ENCODE assay signal across 15 cellular contexts in the genomic region with DNA sequence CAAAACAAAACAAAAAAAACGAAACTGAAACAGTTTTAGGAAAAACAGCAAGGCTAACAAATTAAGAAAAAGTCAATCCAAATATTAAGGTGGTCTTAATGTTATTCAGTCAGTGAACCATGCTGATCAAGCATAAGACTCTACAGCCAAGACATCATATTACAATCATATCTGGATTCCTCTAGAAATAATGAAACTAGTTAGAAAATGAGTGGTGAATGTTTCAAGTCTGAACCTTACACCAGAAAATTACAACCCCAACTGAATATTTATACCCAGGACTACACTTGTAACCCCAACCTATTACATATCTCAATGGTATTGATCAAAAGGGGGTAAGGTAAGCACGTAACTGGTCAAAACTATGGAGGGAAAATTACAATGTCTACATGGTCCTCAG. TPM values are rescaled to one million over a fixed set of nuclear protein-coding genes. Genes with fewer than 3 reads are reported as not detected.
A peak's percentile ranks its signal among the peaks of the same experiment; 100 is the strongest.
DNase-seq lines count a peak whose midpoint lies in the region; ATAC-seq and TF ChIP-seq lines count a peak whose summit lies in the region.
"Had no signal": no experiment of that assay in that cellular context is flagged by ENCODE, and none has a peak within 500 bp of the region (broad histone marks: within the 10 kb centered on the region; RNA-seq: fewer than 3 reads in every experiment).

No MANE protein-coding gene starts in this region.

- peak overlapping the region; percentile 80 for H3K27ac Mint-ChIP-seq in activated CD4-positive, alpha-beta T cell treated with anti-CD3 and anti-CD28 coated beads for 36 hours
- H3K27ac Mint-ChIP-seq in activated naive CD8-positive, alpha-beta T cell treated with anti-CD3 and anti-CD28 coated beads for 36 hours: peak overlapping the region; percentile 82

- H2BK120ac ChIP-seq in mesenchymal stem cell (ENCODE audit: low read depth, low read length): no peak overlapping the region

- ATAC-seq in activated CD4-positive, alpha-beta T cell treated with anti-CD3 and anti-CD28 coated beads for 36 hours: peak; percentile 77
- ATAC-seq: left colon, SK-N-SH treated with all-trans-retinoic acid at 6 μM for 48 hours had no signal

- no peak for DNase-seq in activated CD4-positive, alpha-beta T cell treated with anti-CD3 and anti-CD28 coated beads for 36 hours
- no peak for DNase-seq in activated CD4-positive, alpha-beta T cell treated with anti-CD3 and anti-CD28 coated beads, Interleukin-2, amount 50 U/mL, for 48 hours
- peak; percentile 13 for DNase-seq in GM20000 (ENCODE audit: low spot score)
- no peak for DNase-seq in activated naive CD8-positive, alpha-beta T cell treated with anti-CD3 and anti-CD28 coated beads for 36 hours
- no peak for DNase-seq in mesenchymal stem cell
- DNase-seq in NCI-H510A treated with DMSO at 0.1 percent for 48 hours (lab: John Stamatoyannopoulos, UW): no peak
- DNase-seq in NCI-H1694 treated with DMSO at 0.1 percent for 48 hours (lab: John Stamatoyannopoulos, UW): no peak
- DNase-seq in SHP77 treated with DMSO at 0.1 percent for 48 hours (lab: John Stamatoyannopoulos, UW): no peak
- DNase-seq: 8988T; activated effector memory CD4-positive, alpha-beta T cell treated with anti-CD3 and anti-CD28 coated beads, Interleukin-2, amount 50 U/mL, for 16 hours; HCEC 1CT; left colon had no signal

- peaks cover 44% of the 10 kb centered on the region for H3K4me1 Mint-ChIP-seq in activated CD4-positive, alpha-beta T cell treated with anti-CD3 and anti-CD28 coated beads for 36 hours
- H3K4me1 Mint-ChIP-seq in activated naive CD8-positive, alpha-beta T cell treated with anti-CD3 and anti-CD28 coated beads for 36 hours: peaks cover 47% of the 10 kb centered on the region
- H3K4me1 Mint-ChIP-seq: neural crest cell had no signal

- H3K14ac ChIP-seq in mesenchymal stem cell (ENCODE audit: low read length in 2 of 2): no peak overlapping the region

- no peaks in the 10 kb centered on the region for H3K27me3 ChIP-seq in mesenchymal stem cell (ENCODE audit: control insufficient read depth in 1 of 2, insufficient read depth in 1 of 2, low read length in 2 of 2)

- POLR2A ChIA-PET in activated CD4-positive, alpha-beta T cell treated with anti-CD3 and anti-CD28 coated beads for 36 hours (lab: Charles Lee): no interaction called here

- H3K4ac ChIP-seq in mesenchymal stem cell (ENCODE audit: low read depth in 1 of 2, low read length in 2 of 2): no peak overlapping the region

- H3K18ac ChIP-seq in mesenchymal stem cell (ENCODE audit: low read depth in 1 of 2, low read length in 2 of 2): no peak overlapping the region

- H4K91ac ChIP-seq in mesenchymal stem cell (ENCODE audit: low read length): no peak overlapping the region

- H2AK5ac ChIP-seq in mesenchymal stem cell (ENCODE audit: low read length, severe bottlenecking): no peak overlapping the region

- no peak overlapping the region for H3K23ac ChIP-seq in mesenchymal stem cell (ENCODE audit: low read length in 2 of 2)

- no peak overlapping the region for H2AFZ ChIP-seq in mesenchymal stem cell (ENCODE audit: low read depth, low read length)

- TF ChIP-seq CTCF in GM20000 (IDR thresholded peaks at IDR 0.05; ENCODE audit: extremely low read depth, missing control alignments): no peak

- intact Hi-C loops in activated CD4-positive, alpha-beta T cell treated with anti-CD3 and anti-CD28 coated beads for 36 hours (cut with DNase I, micrococcal nuclease): loop anchor here in 1 of 2 experiments (10.0 kb wide), 1 partner anchor 95 kb away; no protein-coding TSS in a partner anchor

- no peak overlapping the region for H3K27ac ChIP-seq in mesenchymal stem cell (ENCODE audit: low read length, poor library complexity, severe bottlenecking)
- H3K27ac ChIP-seq: thoracic aorta had no signal

- no peak overlapping the region for H2BK12ac ChIP-seq in mesenchymal stem cell (ENCODE audit: low read length in 2 of 2)

- peaks cover 5% of the 10 kb centered on the region for H3K79me1 ChIP-seq in mesenchymal stem cell (replicated peaks; ENCODE audit: low read length, poor library complexity, severe bottlenecking)

- no peaks in the 10 kb centered on the region for H3K4me1 ChIP-seq in mesenchymal stem cell (ENCODE audit: control insufficient read depth, insufficient read depth, low read depth, low read length)

- H4K8ac ChIP-seq in mesenchymal stem cell (ENCODE audit: low read length): no peak overlapping the region

- 100% methylated on average over 1 of the region's 2 CpGs for WGBS in mesenchymal stem cell

- H3K9me3 Mint-ChIP-seq in activated CD4-positive, alpha-beta T cell treated with anti-CD3 and anti-CD28 coated beads for 36 hours (ENCODE audit: low read depth): no peaks in the 10 kb centered on the region
- H3K9me3 Mint-ChIP-seq in activated naive CD8-positive, alpha-beta T cell treated with anti-CD3 and anti-CD28 coated beads for 36 hours: no peaks in the 10 kb centered on the region
- H3K9me3 Mint-ChIP-seq: neural crest cell had no signal

- no peak overlapping the region for H2BK5ac ChIP-seq in mesenchymal stem cell (ENCODE audit: low read depth, low read length, poor library complexity, severe bottlenecking)

- no peaks in the 10 kb centered on the region for H3K9me3 ChIP-seq in mesenchymal stem cell (ENCODE audit: control insufficient read depth, low read length)
- H3K9me3 ChIP-seq: thoracic aorta had no signal

- peak overlapping the region; percentile 52 for H3K9ac ChIP-seq in mesenchymal stem cell (ENCODE audit: low read length)

- H3K27me3 Mint-ChIP-seq in activated CD4-positive, alpha-beta T cell treated with anti-CD3 and anti-CD28 coated beads for 36 hours: no peaks in the 10 kb centered on the region
- H3K27me3 Mint-ChIP-seq in activated naive CD8-positive, alpha-beta T cell treated with anti-CD3 and anti-CD28 coated beads for 36 hours: no peaks in the 10 kb centered on the region

- no peak overlapping the region for H3K4me3 Mint-ChIP-seq in activated CD4-positive, alpha-beta T cell treated with anti-CD3 and anti-CD28 coated beads for 36 hours
- H3K4me3 Mint-ChIP-seq in activated naive CD8-positive, alpha-beta T cell treated with anti-CD3 and anti-CD28 coated beads for 36 hours: no peak overlapping the region
- H3K4me3 Mint-ChIP-seq: neural crest cell had no signal

- H3K4me3 ChIP-seq in mesenchymal stem cell (ENCODE audit: insufficient read depth in 1 of 2, low read depth in 1 of 2, low read length in 2 of 2): peak overlapping the region in 1 of 2 experiments; percentile 10
- H3K4me3 ChIP-seq: thoracic aorta had no signal

- no peak overlapping the region for H3K4me2 ChIP-seq in mesenchymal stem cell (ENCODE audit: low read length, poor library complexity, severe bottlenecking)

- CTCF ChIA-PET in activated CD4-positive, alpha-beta T cell treated with anti-CD3 and anti-CD28 coated beads for 36 hours (lab: Charles Lee): no interaction called here

- H2BK15ac ChIP-seq in mesenchymal stem cell (ENCODE audit: low read depth, poor library complexity, severe bottlenecking): no peak overlapping the region

- peaks cover 13 to 80% of the 10 kb centered on the region in 2 experiments for H3K36me3 ChIP-seq in mesenchymal stem cell (ENCODE audit: control insufficient read depth in 1 of 2, insufficient read depth in 2 of 2, low read depth in 1 of 2, low read length in 2 of 2)

- peaks cover 64% of the 10 kb centered on the region for H3K36me3 Mint-ChIP-seq in activated CD4-positive, alpha-beta T cell treated with anti-CD3 and anti-CD28 coated beads for 36 hours (ENCODE audit: low read depth)
- peaks cover 54% of the 10 kb centered on the region for H3K36me3 Mint-ChIP-seq in activated naive CD8-positive, alpha-beta T cell treated with anti-CD3 and anti-CD28 coated beads for 36 hours

RNA-seq across cellular contexts. Expression of gene ACAT1, which starts 48.8 kb away (rescaled TPM):
- 10 to 100 TPM; 59.0 to 67.0 TPM for total RNA-seq in activated CD4-positive, alpha-beta T cell treated with anti-CD3 and anti-CD28 coated beads for 36 hours
- 10 to 100 TPM; 63.6 to 74.3 TPM for total RNA-seq in activated naive CD8-positive, alpha-beta T cell treated with anti-CD3 and anti-CD28 coated beads for 36 hours
- 45.7 TPM for polyA plus RNA-seq in mesenchymal stem cell (2013, experiment 1 of 2)
- 47.4 TPM for polyA plus RNA-seq in mesenchymal stem cell (2013, experiment 2 of 2)

RNA-seq across cellular contexts. Expression of gene NPAT, which starts 52.2 kb away (rescaled TPM):
- 10 to 100 TPM; 28.4 to 45.2 TPM for total RNA-seq in activated CD4-positive, alpha-beta T cell treated with anti-CD3 and anti-CD28 coated beads for 36 hours
- total RNA-seq in activated naive CD8-positive, alpha-beta T cell treated with anti-CD3 and anti-CD28 coated beads for 36 hours: 10 to 100 TPM; 40.4 to 42.5 TPM
- polyA plus RNA-seq in mesenchymal stem cell (2013, experiment 1 of 2): 9.6 TPM
- polyA plus RNA-seq in mesenchymal stem cell (2013, experiment 2 of 2): 9.3 TPM

RNA-seq across cellular contexts. Expression of gene ATM, which starts 52.7 kb away (rescaled TPM):
- 10 to 100 TPM; 32.8 to 36.1 TPM for total RNA-seq in activated CD4-positive, alpha-beta T cell treated with anti-CD3 and anti-CD28 coated beads for 36 hours
- total RNA-seq in activated naive CD8-positive, alpha-beta T cell treated with anti-CD3 and anti-CD28 coated beads for 36 hours: 10 to 100 TPM; 65.6 to 65.7 TPM
- 22.4 TPM for polyA plus RNA-seq in mesenchymal stem cell (2013, experiment 1 of 2)
- 20.4 TPM for polyA plus RNA-seq in mesenchymal stem cell (2013, experiment 2 of 2)
